8 cellular contexts compared by ENCODE assay signal in genomic region chr7:17690030-17690429, GRCh38.
DNase-seq lines count a peak whose midpoint lies in the region; ATAC-seq and TF ChIP-seq lines count a peak whose summit lies in the region.

No MANE protein-coding gene starts in this region.

- no peaks in the 10 kb centered on the region for H3K36me3 ChIP-seq in kidney epithelial cell (ENCODE audit: control insufficient read depth, insufficient read depth, low read length)
- H3K36me3 ChIP-seq in testis (ENCODE audit: low read depth, missing control alignments): no peaks in the 10 kb centered on the region
- H3K36me3 ChIP-seq in Peyer's patch: no peaks in the 10 kb centered on the region

- H3K9me3 ChIP-seq in testis (no peaks in the 10 kb centered on the region), Peyer's patch (no peaks in the 10 kb centered on the region)

- H3K27ac ChIP-seq in testis (no peak overlapping the region), Peyer's patch (no peak overlapping the region)

- TF ChIP-seq CTCF in kidney epithelial cell (IDR thresholded peaks at IDR 0.05; ENCODE audit: insufficient read depth, low read length, poor library complexity, severe bottlenecking): no peak
- TF ChIP-seq CTCF in testis (IDR thresholded peaks at IDR 0.05): no peak
- TF ChIP-seq CTCF in Peyer's patch (IDR thresholded peaks at IDR 0.05): no peak

- 79 to 87% methylated on average over 4 of the region's 4 CpGs for WGBS in testis, 2 donors

- peak; percentile 81 for DNase-seq in GM03348 (ENCODE audit: low spot score)
- peak; percentile 98 for DNase-seq in RPMI7951 (ENCODE audit: low read depth)
- peak; percentile 92 for DNase-seq in kidney epithelial cell (ENCODE audit: low read depth)
- no peak for DNase-seq in OCI-M2 (lab: John Stamatoyannopoulos, UW; ENCODE audit: unreplicated experiment)
- no peak for DNase-seq in testis
- no peak for DNase-seq in Peyer's patch

- H3K4me3 ChIP-seq in kidney epithelial cell (ENCODE audit: low read depth, low read length): no peak overlapping the region
- H3K4me3 ChIP-seq in testis: no peak overlapping the region
- no peak overlapping the region for H3K4me3 ChIP-seq in Peyer's patch

- intact Hi-C loops in testis (cut with DNase I; ENCODE audit: low total_unique reads): no loop called here

- TF ChIP-seq POLR2A in testis (IDR thresholded peaks at IDR 0.05) (no peak), Peyer's patch (IDR thresholded peaks at IDR 0.05) (no peak)

- no peaks in the 10 kb centered on the region for H3K4me1 ChIP-seq in testis
- H3K4me1 ChIP-seq in Peyer's patch: no peaks in the 10 kb centered on the region

- ATAC-seq in HG02763 (IDR thresholded peaks at IDR 0.05; ENCODE audit: unreplicated experiment) (peak; percentile 80), GM21528 (IDR thresholded peaks at IDR 0.05; ENCODE audit: low FRiP score, unreplicated experiment) (no peak)

- no peaks in the 10 kb centered on the region for H3K27me3 ChIP-seq in kidney epithelial cell (ENCODE audit: control insufficient read depth, insufficient read depth, low read length)
- no peaks in the 10 kb centered on the region for H3K27me3 ChIP-seq in testis
- H3K27me3 ChIP-seq in Peyer's patch: no peaks in the 10 kb centered on the region

Comparison
In these comparisons a context has a peak if more than half of its experiments do, and no peak if none do; other contexts are left out.
1. DNase-seq: peak in GM03348 (single experiment), RPMI7951 (single experiment) and kidney epithelial cell (single experiment); none in OCI-M2 (single experiment), testis (single experiment) and Peyer's patch (0 of 3).